20 cellular contexts compared by ENCODE assay signal in the genomic region with DNA sequence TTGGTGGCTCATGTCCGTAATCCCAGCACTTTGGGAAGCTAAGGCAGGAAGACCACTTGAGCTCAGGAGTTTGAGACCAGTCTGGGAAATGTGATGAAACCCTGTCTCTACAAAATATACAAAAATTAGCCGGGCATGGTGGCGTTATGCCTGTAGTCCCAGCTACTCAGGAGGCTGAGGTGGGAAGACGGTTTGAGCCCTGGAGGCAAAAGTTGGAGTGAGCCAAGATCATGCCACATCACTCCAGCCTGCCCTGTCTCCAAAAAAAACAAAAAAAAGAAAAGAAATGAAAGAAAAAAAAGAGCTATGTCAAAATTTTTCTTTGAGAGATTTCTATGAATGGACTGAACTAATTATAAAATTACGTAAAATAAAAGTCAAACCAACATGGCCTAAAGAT.
"Had no signal": no experiment of that assay in that cellular context is flagged by ENCODE, and none has a peak within 500 bp of the region (broad histone marks: within the 10 kb centered on the region; RNA-seq: fewer than 3 reads in every experiment).

No MANE protein-coding gene starts in this region.

- H3K27me3 ChIP-seq: heart left ventricle, neutrophil, ovary, right atrium auricular region, stomach had no signal

- H3K4me3 ChIP-seq: coronary artery, heart left ventricle, mucosa of descending colon, ovary, right atrium auricular region, stomach had no signal

- DNase-seq: effector CD4-positive, alpha-beta T cell; endodermal cell; foreskin melanocyte; heart left ventricle; hippocampal formation; left colon; left ventricle myocardium superior; mucosa of descending colon; naive thymus-derived CD8-positive, alpha-beta T cell; ovary; small intestine; stimulated activated CD4-positive, alpha-beta T cell treated with anti-CD3 and anti-CD28 coated beads, Interleukin-12 subunit alpha, Interleukin-12 subunit beta, amount 100 ng/mL, for 4 hours; stimulated activated naive CD4-positive, alpha-beta T cell; stomach had no signal

- H3K36me3 ChIP-seq: heart left ventricle, neutrophil, ovary, right atrium auricular region, stomach had no signal

- H3K27ac Mint-ChIP-seq: endodermal cell; naive thymus-derived CD8-positive, alpha-beta T cell; type B pancreatic cell had no signal

- H3K36me3 Mint-ChIP-seq: naive thymus-derived CD8-positive, alpha-beta T cell; type B pancreatic cell had no signal

- FAIRE-seq: endothelial cell of umbilical vein, small intestine, urothelium cell line had no signal

- H3K9me3 Mint-ChIP-seq: endodermal cell; naive thymus-derived CD8-positive, alpha-beta T cell; type B pancreatic cell had no signal

- H3K9me3 ChIP-seq: heart left ventricle, mucosa of descending colon, neutrophil, ovary, right atrium auricular region, stomach had no signal

- H3K27ac ChIP-seq: coronary artery, heart left ventricle, neutrophil, ovary, right atrium auricular region, stomach had no signal

- H3K27me3 Mint-ChIP-seq: naive thymus-derived CD8-positive, alpha-beta T cell; type B pancreatic cell had no signal

- ATAC-seq: heart left ventricle; left colon; left ventricle myocardium superior; mucosa of descending colon; naive thymus-derived CD8-positive, alpha-beta T cell had no signal

- H3K4me3 Mint-ChIP-seq: endodermal cell; naive thymus-derived CD8-positive, alpha-beta T cell; type B pancreatic cell had no signal
